ENCODE assay signal across 1 cellular context in the genomic region with DNA sequence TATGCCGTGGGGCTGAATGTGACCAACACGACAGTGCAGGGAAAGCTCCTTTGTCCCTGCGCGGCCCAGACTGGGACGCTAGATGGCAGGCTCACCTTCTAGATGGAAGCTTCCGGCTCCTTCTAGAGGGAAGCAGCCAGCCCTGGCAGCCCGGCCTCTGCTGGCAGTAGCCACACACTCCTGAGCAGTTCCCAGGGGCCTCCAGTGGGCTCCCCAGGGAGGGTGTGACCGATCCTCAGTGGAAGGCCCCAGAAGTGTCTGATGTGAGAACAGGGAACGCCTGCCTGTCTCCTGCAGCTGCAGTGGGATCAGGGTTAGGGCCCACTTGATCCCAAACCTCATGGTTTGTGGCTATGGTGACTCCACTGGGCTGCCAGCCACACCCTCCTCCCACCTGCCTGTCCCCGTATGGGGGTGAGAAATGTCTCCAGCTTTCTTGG.
TF ChIP-seq lines count a peak whose summit lies in the region.

No MANE protein-coding gene starts in this region.

TF ChIP-seq in GM12878, 131 proteins besides CTCF, POLR2A, EP300 and RAD21 (continued from another document and continues in another):
- TF ChIP-seq, protein P1, sequence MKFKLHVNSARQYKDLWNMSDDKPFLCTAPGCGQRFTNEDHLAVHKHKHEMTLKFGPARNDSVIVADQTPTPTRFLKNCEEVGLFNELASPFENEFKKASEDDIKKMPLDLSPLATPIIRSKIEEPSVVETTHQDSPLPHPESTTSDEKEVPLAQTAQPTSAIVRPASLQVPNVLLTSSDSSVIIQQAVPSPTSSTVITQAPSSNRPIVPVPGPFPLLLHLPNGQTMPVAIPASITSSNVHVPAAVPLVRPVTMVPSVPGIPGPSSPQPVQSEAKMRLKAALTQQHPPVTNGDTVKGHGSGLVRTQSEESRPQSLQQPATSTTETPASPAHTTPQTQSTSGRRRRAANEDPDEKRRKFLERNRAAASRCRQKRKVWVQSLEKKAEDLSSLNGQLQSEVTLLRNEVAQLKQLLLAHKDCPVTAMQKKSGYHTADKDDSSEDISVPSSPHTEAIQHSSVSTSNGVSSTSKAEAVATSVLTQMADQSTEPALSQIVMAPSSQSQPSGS (IDR thresholded peaks at IDR 0.05; ENCODE audit: low read length) = no peak
- TF ChIP-seq NFYA (IDR thresholded peaks at IDR 0.05; ENCODE audit: borderline replicate concordance, low read depth, low read length) = no peak
- TF ChIP-seq, protein P2, sequence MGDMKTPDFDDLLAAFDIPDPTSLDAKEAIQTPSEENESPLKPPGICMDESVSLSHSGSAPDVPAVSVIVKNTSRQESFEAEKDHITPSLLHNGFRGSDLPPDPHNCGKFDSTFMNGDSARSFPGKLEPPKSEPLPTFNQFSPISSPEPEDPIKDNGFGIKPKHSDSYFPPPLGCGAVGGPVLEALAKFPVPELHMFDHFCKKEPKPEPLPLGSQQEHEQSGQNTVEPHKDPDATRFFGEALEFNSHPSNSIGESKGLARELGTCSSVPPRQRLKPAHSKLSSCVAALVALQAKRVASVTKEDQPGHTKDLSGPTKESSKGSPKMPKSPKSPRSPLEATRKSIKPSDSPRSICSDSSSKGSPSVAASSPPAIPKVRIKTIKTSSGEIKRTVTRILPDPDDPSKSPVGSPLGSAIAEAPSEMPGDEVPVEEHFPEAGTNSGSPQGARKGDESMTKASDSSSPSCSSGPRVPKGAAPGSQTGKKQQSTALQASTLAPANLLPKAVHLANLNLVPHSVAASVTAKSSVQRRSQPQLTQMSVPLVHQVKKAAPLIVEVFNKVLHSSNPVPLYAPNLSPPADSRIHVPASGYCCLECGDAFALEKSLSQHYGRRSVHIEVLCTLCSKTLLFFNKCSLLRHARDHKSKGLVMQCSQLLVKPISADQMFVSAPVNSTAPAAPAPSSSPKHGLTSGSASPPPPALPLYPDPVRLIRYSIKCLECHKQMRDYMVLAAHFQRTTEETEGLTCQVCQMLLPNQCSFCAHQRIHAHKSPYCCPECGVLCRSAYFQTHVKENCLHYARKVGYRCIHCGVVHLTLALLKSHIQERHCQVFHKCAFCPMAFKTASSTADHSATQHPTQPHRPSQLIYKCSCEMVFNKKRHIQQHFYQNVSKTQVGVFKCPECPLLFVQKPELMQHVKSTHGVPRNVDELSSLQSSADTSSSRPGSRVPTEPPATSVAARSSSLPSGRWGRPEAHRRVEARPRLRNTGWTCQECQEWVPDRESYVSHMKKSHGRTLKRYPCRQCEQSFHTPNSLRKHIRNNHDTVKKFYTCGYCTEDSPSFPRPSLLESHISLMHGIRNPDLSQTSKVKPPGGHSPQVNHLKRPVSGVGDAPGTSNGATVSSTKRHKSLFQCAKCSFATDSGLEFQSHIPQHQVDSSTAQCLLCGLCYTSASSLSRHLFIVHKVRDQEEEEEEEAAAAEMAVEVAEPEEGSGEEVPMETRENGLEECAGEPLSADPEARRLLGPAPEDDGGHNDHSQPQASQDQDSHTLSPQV (IDR thresholded peaks at IDR 0.05) = 0 out of 2 replicates have a peak, but pooled peaks have one; percentile 25
- TF ChIP-seq SPI1 (IDR thresholded peaks at IDR 0.05; ENCODE audit: borderline replicate concordance, insufficient read depth, low read depth, low read length) = no peak
- TF ChIP-seq, protein P3, sequence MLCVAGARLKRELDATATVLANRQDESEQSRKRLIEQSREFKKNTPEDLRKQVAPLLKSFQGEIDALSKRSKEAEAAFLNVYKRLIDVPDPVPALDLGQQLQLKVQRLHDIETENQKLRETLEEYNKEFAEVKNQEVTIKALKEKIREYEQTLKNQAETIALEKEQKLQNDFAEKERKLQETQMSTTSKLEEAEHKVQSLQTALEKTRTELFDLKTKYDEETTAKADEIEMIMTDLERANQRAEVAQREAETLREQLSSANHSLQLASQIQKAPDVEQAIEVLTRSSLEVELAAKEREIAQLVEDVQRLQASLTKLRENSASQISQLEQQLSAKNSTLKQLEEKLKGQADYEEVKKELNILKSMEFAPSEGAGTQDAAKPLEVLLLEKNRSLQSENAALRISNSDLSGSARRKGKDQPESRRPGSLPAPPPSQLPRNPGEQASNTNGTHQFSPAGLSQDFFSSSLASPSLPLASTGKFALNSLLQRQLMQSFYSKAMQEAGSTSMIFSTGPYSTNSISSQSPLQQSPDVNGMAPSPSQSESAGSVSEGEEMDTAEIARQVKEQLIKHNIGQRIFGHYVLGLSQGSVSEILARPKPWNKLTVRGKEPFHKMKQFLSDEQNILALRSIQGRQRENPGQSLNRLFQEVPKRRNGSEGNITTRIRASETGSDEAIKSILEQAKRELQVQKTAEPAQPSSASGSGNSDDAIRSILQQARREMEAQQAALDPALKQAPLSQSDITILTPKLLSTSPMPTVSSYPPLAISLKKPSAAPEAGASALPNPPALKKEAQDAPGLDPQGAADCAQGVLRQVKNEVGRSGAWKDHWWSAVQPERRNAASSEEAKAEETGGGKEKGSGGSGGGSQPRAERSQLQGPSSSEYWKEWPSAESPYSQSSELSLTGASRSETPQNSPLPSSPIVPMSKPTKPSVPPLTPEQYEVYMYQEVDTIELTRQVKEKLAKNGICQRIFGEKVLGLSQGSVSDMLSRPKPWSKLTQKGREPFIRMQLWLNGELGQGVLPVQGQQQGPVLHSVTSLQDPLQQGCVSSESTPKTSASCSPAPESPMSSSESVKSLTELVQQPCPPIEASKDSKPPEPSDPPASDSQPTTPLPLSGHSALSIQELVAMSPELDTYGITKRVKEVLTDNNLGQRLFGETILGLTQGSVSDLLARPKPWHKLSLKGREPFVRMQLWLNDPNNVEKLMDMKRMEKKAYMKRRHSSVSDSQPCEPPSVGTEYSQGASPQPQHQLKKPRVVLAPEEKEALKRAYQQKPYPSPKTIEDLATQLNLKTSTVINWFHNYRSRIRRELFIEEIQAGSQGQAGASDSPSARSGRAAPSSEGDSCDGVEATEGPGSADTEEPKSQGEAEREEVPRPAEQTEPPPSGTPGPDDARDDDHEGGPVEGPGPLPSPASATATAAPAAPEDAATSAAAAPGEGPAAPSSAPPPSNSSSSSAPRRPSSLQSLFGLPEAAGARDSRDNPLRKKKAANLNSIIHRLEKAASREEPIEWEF (IDR thresholded peaks at IDR 0.05; ENCODE audit: insufficient replicate concordance, low read depth, low read length) = no peak
- no peak for TF ChIP-seq CHD2 (IDR thresholded peaks at IDR 0.05; ENCODE audit: borderline replicate concordance, low read depth, low read length)
- no peak for TF ChIP-seq RCOR1 (conservative IDR thresholded peaks at IDR 0.05; ENCODE audit: low read depth, low read length)
- no peak for TF ChIP-seq NKRF (conservative IDR thresholded peaks at IDR 0.05)
- 0 out of 2 replicates have a peak, but pooled peaks have one; percentile 14 for TF ChIP-seq MTA2 (IDR thresholded peaks at IDR 0.05; ENCODE audit: low read depth)
- no peak for TF ChIP-seq NR2C1 (IDR thresholded peaks at IDR 0.05)
- no peak for TF ChIP-seq JUND (IDR thresholded peaks at IDR 0.05; ENCODE audit: low read depth, low read length)
- TF ChIP-seq, protein P4, sequence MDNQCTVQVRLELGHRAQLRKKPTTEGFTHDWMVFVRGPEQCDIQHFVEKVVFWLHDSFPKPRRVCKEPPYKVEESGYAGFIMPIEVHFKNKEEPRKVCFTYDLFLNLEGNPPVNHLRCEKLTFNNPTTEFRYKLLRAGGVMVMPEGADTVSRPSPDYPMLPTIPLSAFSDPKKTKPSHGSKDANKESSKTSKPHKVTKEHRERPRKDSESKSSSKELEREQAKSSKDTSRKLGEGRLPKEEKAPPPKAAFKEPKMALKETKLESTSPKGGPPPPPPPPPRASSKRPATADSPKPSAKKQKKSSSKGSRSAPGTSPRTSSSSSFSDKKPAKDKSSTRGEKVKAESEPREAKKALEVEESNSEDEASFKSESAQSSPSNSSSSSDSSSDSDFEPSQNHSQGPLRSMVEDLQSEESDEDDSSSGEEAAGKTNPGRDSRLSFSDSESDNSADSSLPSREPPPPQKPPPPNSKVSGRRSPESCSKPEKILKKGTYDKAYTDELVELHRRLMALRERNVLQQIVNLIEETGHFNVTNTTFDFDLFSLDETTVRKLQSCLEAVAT (IDR thresholded peaks at IDR 0.05) = no peak
- TF ChIP-seq SMC3 (IDR thresholded peaks at IDR 0.05; ENCODE audit: borderline replicate concordance, low read length) = peak; percentile 77
- no peak for TF ChIP-seq TBL1XR1 (IDR thresholded peaks at IDR 0.05; ENCODE audit: low read depth, low read length)
- TF ChIP-seq RB1 (IDR thresholded peaks at IDR 0.05; ENCODE audit: borderline replicate concordance) = peak; percentile 95
- TF ChIP-seq YY1 (IDR thresholded peaks at IDR 0.05; ENCODE audit: low read depth, low read length) = peak; percentile 56; the same call in 1 of the 2 replicates
- TF ChIP-seq IRF4 (IDR thresholded peaks at IDR 0.05; ENCODE audit: low read depth, low read length) = peak; percentile 62
- TF ChIP-seq TCF7 (IDR thresholded peaks at IDR 0.05; ENCODE audit: borderline replicate concordance) = no peak
- no peak for TF ChIP-seq ZBTB4 (CRISPR knock-in tag; IDR thresholded peaks at IDR 0.05)
- TF ChIP-seq BMI1 (IDR thresholded peaks at IDR 0.05; ENCODE audit: borderline replicate concordance) = no peak
- no peak for TF ChIP-seq ETV6 (conservative IDR thresholded peaks at IDR 0.05 in 1 of 2, IDR thresholded peaks at IDR 0.05 in 1 of 2; ENCODE audit: borderline replicate concordance in 1 of 2, low read depth in 1 of 2)
- no peak for TF ChIP-seq ZNF622 (IDR thresholded peaks at IDR 0.05)
- TF ChIP-seq ESRRA (IDR thresholded peaks at IDR 0.05; ENCODE audit: low read length) = no peak
- TF ChIP-seq ZBTB11 (CRISPR knock-in tag; IDR thresholded peaks at IDR 0.05) = no peak
- TF ChIP-seq NFXL1 (IDR thresholded peaks at IDR 0.05; ENCODE audit: borderline replicate concordance) = no peak
- no peak for TF ChIP-seq MAX (IDR thresholded peaks at IDR 0.05; ENCODE audit: low read depth, low read length)
- TF ChIP-seq SIN3A (IDR thresholded peaks at IDR 0.05; ENCODE audit: low read depth, low read length) = no peak
- TF ChIP-seq MYB (IDR thresholded peaks at IDR 0.05; ENCODE audit: borderline replicate concordance, low read depth, low read length) = no peak
- peak; percentile 79 for TF ChIP-seq IKZF1 (conservative IDR thresholded peaks at IDR 0.05)
- no peak for TF ChIP-seq SUZ12 (IDR thresholded peaks at IDR 0.05; ENCODE audit: unreplicated experiment)
- TF ChIP-seq CHD1 (IDR thresholded peaks at IDR 0.05; ENCODE audit: low read depth, low read length) = no peak
- no peak for TF ChIP-seq SREBF2 (IDR thresholded peaks at IDR 0.05; ENCODE audit: low read length)
- no peak for TF ChIP-seq KLF5 (IDR thresholded peaks at IDR 0.05; ENCODE audit: partially characterized antibody)
- TF ChIP-seq NR2C2 (IDR thresholded peaks at IDR 0.05; ENCODE audit: borderline replicate concordance, control insufficient read depth, insufficient read length, low read depth) = no peak
